Comparison of ENCODE assay signal across 10 cellular contexts in the genomic region with DNA sequence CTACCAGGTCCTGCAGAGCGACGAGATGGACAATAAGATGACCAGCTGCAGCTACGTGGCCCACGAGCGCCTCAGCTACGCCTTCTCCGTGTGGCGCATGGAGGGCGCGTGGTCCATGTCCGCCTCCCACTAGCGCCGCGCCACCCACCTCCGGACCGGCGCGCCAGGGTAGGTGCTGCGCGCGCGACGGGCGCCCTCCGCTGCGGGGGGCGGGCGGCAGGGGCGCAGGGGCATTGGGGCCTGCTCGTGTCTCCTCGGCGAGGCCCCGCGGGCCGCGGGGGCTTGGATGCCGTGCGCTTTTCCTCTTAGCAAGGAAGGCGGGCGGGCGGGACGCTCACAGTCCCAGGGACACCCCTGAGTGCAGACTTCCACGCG. TPM values are rescaled to one million over a fixed set of nuclear protein-coding genes. Genes with fewer than 3 reads are reported as not detected.
DNase-seq lines count a peak whose midpoint lies in the region; ATAC-seq and TF ChIP-seq lines count a peak whose summit lies in the region.
"Had no signal": no experiment of that assay in that cellular context is flagged by ENCODE, and none has a peak within 500 bp of the region (broad histone marks: within the 10 kb centered on the region; RNA-seq: fewer than 3 reads in every experiment).

No MANE protein-coding gene starts in this region.

- TF ChIP-seq CTCF in Peyer's patch (IDR thresholded peaks at IDR 0.05): no peak
- no peak for TF ChIP-seq CTCF in esophagus squamous epithelium (IDR thresholded peaks at IDR 0.05)
- no peak for TF ChIP-seq CTCF in thoracic aorta (IDR thresholded peaks at IDR 0.05)

- H3K27ac ChIP-seq in Peyer's patch (peak overlapping the region in 3 of 4 donors; percentile 64 to 84 (median 68)), esophagus squamous epithelium (peak overlapping the region; percentile 74 to 95 (median 88)), thoracic aorta (peak overlapping the region; percentile 84 to 89)
- H3K27ac ChIP-seq in CD8-positive, alpha-beta memory T cell (ENCODE audit: low read depth, low read length): no peak overlapping the region

- no peak overlapping the region for H3K27ac Mint-ChIP-seq in CD8-positive, alpha-beta memory T cell
- no peak overlapping the region for H3K27ac Mint-ChIP-seq in stimulated activated effector memory CD8-positive, alpha-beta T cell treated with anti-CD3 and anti-CD28 coated beads, Interleukin-12 subunit alpha, Interleukin-12 subunit beta, amount 100 ng/mL, for 72 hours
- H3K27ac Mint-ChIP-seq: activated CD4-positive, alpha-beta memory T cell treated with anti-CD3 and anti-CD28 coated beads for 36 hours had no signal

- H3K27me3 ChIP-seq in Peyer's patch: no peaks in the 10 kb centered on the region
- peaks cover 0 to 88% (median 23%) of the 10 kb centered on the region in 4 donors for H3K27me3 ChIP-seq in esophagus squamous epithelium
- H3K27me3 ChIP-seq in mucosa of stomach (ENCODE audit: control insufficient read depth, insufficient read depth, low read length): peaks cover 57% of the 10 kb centered on the region
- H3K27me3 ChIP-seq in thoracic aorta (replicated peaks; ENCODE audit: insufficient read depth): no peaks in the 10 kb centered on the region
- peaks cover 14% of the 10 kb centered on the region for H3K27me3 ChIP-seq in CD8-positive, alpha-beta memory T cell (ENCODE audit: insufficient read depth, low read length, poor library complexity, severe bottlenecking)

- H3K9me3 ChIP-seq in Peyer's patch (no peaks in the 10 kb centered on the region), esophagus squamous epithelium (no peaks in the 10 kb centered on the region), mucosa of stomach (ENCODE audit: control insufficient read depth, low read length) (no peaks in the 10 kb centered on the region), thoracic aorta (no peaks in the 10 kb centered on the region)
- no peaks in the 10 kb centered on the region for H3K9me3 ChIP-seq in CD8-positive, alpha-beta memory T cell (ENCODE audit: low read length)

- peaks cover 27 to 50% of the 10 kb centered on the region in 2 donors for H3K27me3 Mint-ChIP-seq in CD8-positive, alpha-beta memory T cell

- H3K9ac ChIP-seq in mucosa of stomach (ENCODE audit: low read length): peak overlapping the region; percentile 43

- H3K36me3 ChIP-seq in Peyer's patch: no peaks in the 10 kb centered on the region
- H3K36me3 ChIP-seq in esophagus squamous epithelium: no peaks in the 10 kb centered on the region
- no peaks in the 10 kb centered on the region for H3K36me3 ChIP-seq in mucosa of stomach (ENCODE audit: control insufficient read depth, insufficient read depth, low read length)
- no peaks in the 10 kb centered on the region for H3K36me3 ChIP-seq in thoracic aorta
- H3K36me3 ChIP-seq in CD8-positive, alpha-beta memory T cell (ENCODE audit: insufficient read depth, low read length): no peaks in the 10 kb centered on the region

- H3K4me1 ChIP-seq in Peyer's patch (peaks cover 0 to 11% (median 0%) of the 10 kb centered on the region in 4 donors), esophagus squamous epithelium (peaks cover 11 to 35% (median 12%) of the 10 kb centered on the region in 3 donors), mucosa of stomach (ENCODE audit: control insufficient read depth, insufficient read depth, low read length) (peaks cover 3% of the 10 kb centered on the region), thoracic aorta (ENCODE audit: control insufficient read depth in 1 of 2, low read depth in 2 of 2) (peaks cover 12 to 23% of the 10 kb centered on the region in 2 donors)
- no peaks in the 10 kb centered on the region for H3K4me1 ChIP-seq in CD8-positive, alpha-beta memory T cell (ENCODE audit: insufficient read depth, low read length)

- no peak overlapping the region for H3K4me3 Mint-ChIP-seq in CD8-positive, alpha-beta memory T cell
- no peak overlapping the region for H3K4me3 Mint-ChIP-seq in stimulated activated effector memory CD8-positive, alpha-beta T cell treated with anti-CD3 and anti-CD28 coated beads, Interleukin-12 subunit alpha, Interleukin-12 subunit beta, amount 100 ng/mL, for 72 hours
- H3K4me3 Mint-ChIP-seq: activated CD4-positive, alpha-beta memory T cell treated with anti-CD3 and anti-CD28 coated beads for 36 hours had no signal

- H3K9me3 Mint-ChIP-seq in CD8-positive, alpha-beta memory T cell: no peaks in the 10 kb centered on the region
- H3K9me3 Mint-ChIP-seq in stimulated activated effector memory CD8-positive, alpha-beta T cell treated with anti-CD3 and anti-CD28 coated beads, Interleukin-12 subunit alpha, Interleukin-12 subunit beta, amount 100 ng/mL, for 72 hours: no peaks in the 10 kb centered on the region
- H3K9me3 Mint-ChIP-seq: activated CD4-positive, alpha-beta memory T cell treated with anti-CD3 and anti-CD28 coated beads for 36 hours had no signal

- TF ChIP-seq POLR2A in Peyer's patch (IDR thresholded peaks at IDR 0.05) (no peak), esophagus squamous epithelium (IDR thresholded peaks at IDR 0.05) (no peak)

- DNase-seq in Peyer's patch: no peak
- DNase-seq in esophagus squamous epithelium (lab: John Stamatoyannopoulos, UW): no peak
- no peak for DNase-seq in thoracic aorta (ENCODE audit: low spot score)
- no peak for DNase-seq in CD8-positive, alpha-beta memory T cell
- no peak for DNase-seq in stimulated activated effector memory CD8-positive, alpha-beta T cell treated with anti-CD3 and anti-CD28 coated beads, Interleukin-12 subunit alpha, Interleukin-12 subunit beta, amount 100 ng/mL, for 72 hours (ENCODE audit: low spot score in 2 of 2)
- DNase-seq in NCI-H1436 (lab: John Stamatoyannopoulos, UW): no peak
- DNase-seq: activated CD4-positive, alpha-beta memory T cell treated with anti-CD3 and anti-CD28 coated beads for 36 hours; NCI-H146 had no signal

- H3K36me3 Mint-ChIP-seq in CD8-positive, alpha-beta memory T cell: no peaks in the 10 kb centered on the region
- H3K36me3 Mint-ChIP-seq in stimulated activated effector memory CD8-positive, alpha-beta T cell treated with anti-CD3 and anti-CD28 coated beads, Interleukin-12 subunit alpha, Interleukin-12 subunit beta, amount 100 ng/mL, for 72 hours: no peaks in the 10 kb centered on the region
- H3K36me3 Mint-ChIP-seq: activated CD4-positive, alpha-beta memory T cell treated with anti-CD3 and anti-CD28 coated beads for 36 hours had no signal

- CTCF ChIA-PET in CD8-positive, alpha-beta memory T cell (lab: Charles Lee): no interaction called here

- H3K4me3 ChIP-seq in Peyer's patch (peak overlapping the region; percentile 36 to 62 (median 48)), esophagus squamous epithelium (peak overlapping the region; percentile 41 to 81 (median 58)), mucosa of stomach (ENCODE audit: low read length) (no peak overlapping the region), thoracic aorta (peak overlapping the region; percentile 89)
- H3K4me3 ChIP-seq in CD8-positive, alpha-beta memory T cell (ENCODE audit: low read length): no peak overlapping the region

- peaks cover 0 to 4% (median 0%) of the 10 kb centered on the region in 3 donors for H3K4me1 Mint-ChIP-seq in CD8-positive, alpha-beta memory T cell
- H3K4me1 Mint-ChIP-seq in stimulated activated effector memory CD8-positive, alpha-beta T cell treated with anti-CD3 and anti-CD28 coated beads, Interleukin-12 subunit alpha, Interleukin-12 subunit beta, amount 100 ng/mL, for 72 hours: no peaks in the 10 kb centered on the region

- POLR2A ChIA-PET in CD8-positive, alpha-beta memory T cell (lab: Charles Lee): no interaction called here

- intact Hi-C loops in esophagus squamous epithelium (cut with DNase I): no loop called here

- 0% methylated on average over 3 of the region's 44 CpGs; no CpG with 5 or more reads in 1 of the 2 donors for WGBS in esophagus squamous epithelium, 2 donors

- ATAC-seq in thoracic aorta (ENCODE audit: insufficient number of reproducible peaks, low FRiP score, low read depth): no peak
- no peak for ATAC-seq in stimulated activated effector memory CD8-positive, alpha-beta T cell treated with anti-CD3 and anti-CD28 coated beads, Interleukin-12 subunit alpha, Interleukin-12 subunit beta, amount 100 ng/mL, for 72 hours
- no peak for ATAC-seq in GM18517 (IDR thresholded peaks at IDR 0.05; ENCODE audit: unreplicated experiment)

RNA-seq across cellular contexts. Expression of gene TWIST2, which starts 0.7 kb away (rescaled TPM):
- total RNA-seq in Peyer's patch: 10 to 100 TPM in 3 of 4 donors, 1 to 10 TPM in 1; 1.4 to 41.3 (median 15.7) TPM
- 10 to 100 TPM in 1 of 4 donors, 1 to 10 TPM in 3; 3.1 to 33.0 (median 4.9) TPM for total RNA-seq in esophagus squamous epithelium
- total RNA-seq in thoracic aorta: 10 to 100 TPM; 41.4 to 62.1 TPM
- not detected for total RNA-seq in CD8-positive, alpha-beta memory T cell
- not detected for polyA plus RNA-seq in CD8-positive, alpha-beta memory T cell
- total RNA-seq: activated CD4-positive, alpha-beta memory T cell treated with anti-CD3 and anti-CD28 coated beads for 36 hours had no signal

Comparison
In these comparisons a context has a peak if more than half of its experiments do, and no peak if none do; other contexts are left out.
1. H3K4me3 ChIP-seq: peak in Peyer's patch (4 of 4), esophagus squamous epithelium (4 of 4) and thoracic aorta (single experiment); none in mucosa of stomach (single experiment) and CD8-positive, alpha-beta memory T cell (single experiment).